In the genomic region with DNA sequence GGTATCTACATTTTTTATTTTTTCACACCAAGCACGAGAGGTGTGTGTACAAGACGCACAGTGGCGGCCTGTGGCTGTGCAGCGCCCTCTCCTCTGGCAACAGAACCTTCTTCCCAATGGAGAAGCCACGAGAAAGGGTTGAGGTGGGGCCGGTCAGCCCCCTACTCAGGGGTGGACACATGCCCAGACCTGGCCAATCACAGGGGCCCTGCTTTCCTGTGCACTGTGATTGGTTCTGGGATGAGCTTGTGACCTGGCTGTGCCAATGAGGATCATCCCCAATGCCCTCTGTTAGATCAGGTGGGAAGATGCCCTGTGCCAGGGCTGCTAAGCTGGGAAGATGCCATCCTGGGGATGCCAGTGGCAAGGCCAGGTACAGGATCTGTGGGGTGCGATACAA, we compare ENCODE assay signal across 14 cellular contexts. TPM values are rescaled to one million over a fixed set of nuclear protein-coding genes. Genes with fewer than 3 reads are reported as not detected.
DNase-seq lines count a peak whose midpoint lies in the region; ATAC-seq and TF ChIP-seq lines count a peak whose summit lies in the region.
"Had no signal": no experiment of that assay in that cellular context is flagged by ENCODE, and none has a peak within 500 bp of the region (broad histone marks: within the 10 kb centered on the region; RNA-seq: fewer than 3 reads in every experiment).

No MANE protein-coding gene starts in this region.

- no peak overlapping the region for H2AFZ ChIP-seq in osteoblast (ENCODE audit: low read length)

- H3K79me2 ChIP-seq in osteoblast (ENCODE audit: insufficient read depth, low read length) = no peaks in the 10 kb centered on the region

- H3K27ac ChIP-seq in osteoblast (ENCODE audit: low read depth, low read length) = no peak overlapping the region

- H3K27me3 ChIP-seq in H7 (ENCODE audit: control insufficient read depth, insufficient read depth, low read length) (no peaks in the 10 kb centered on the region), adipocyte (replicated peaks; ENCODE audit: control insufficient read depth, insufficient read depth, low read length) (no peaks in the 10 kb centered on the region), osteoblast (ENCODE audit: insufficient read depth, low read length) (no peaks in the 10 kb centered on the region)

- H3K4me1 ChIP-seq in adipocyte (ENCODE audit: control insufficient read depth, insufficient read depth, low read length) (peaks cover 53% of the 10 kb centered on the region), osteoblast (ENCODE audit: insufficient read depth, low read length) (peaks cover 27% of the 10 kb centered on the region)

- H3K36me3 ChIP-seq in H7 (replicated peaks; ENCODE audit: control insufficient read depth, insufficient read depth, low read length) = no peaks in the 10 kb centered on the region
- no peaks in the 10 kb centered on the region for H3K36me3 ChIP-seq in adipocyte (ENCODE audit: control insufficient read depth, insufficient read depth, low read length, severe bottlenecking)
- H3K36me3 ChIP-seq in osteoblast (ENCODE audit: insufficient read depth, low read length) = no peaks in the 10 kb centered on the region

- TF ChIP-seq CTCF in osteoblast (IDR thresholded peaks at IDR 0.05; ENCODE audit: extremely low read depth, low read depth, low read length) = no peak

- no peak for ATAC-seq in HG03457 (IDR thresholded peaks at IDR 0.05; ENCODE audit: unreplicated experiment)
- ATAC-seq: PC-3 had no signal

- peak overlapping the region; percentile 52 for H3K9ac ChIP-seq in adipocyte (ENCODE audit: low read length)

- no peak overlapping the region for H3K4me2 ChIP-seq in osteoblast (ENCODE audit: insufficient read depth, low read length)

- DNase-seq in H7 = peak; percentile 75
- DNase-seq in adipocyte (ENCODE audit: low read depth) = no peak
- peak; percentile 65 for DNase-seq in osteoblast (ENCODE audit: insufficient read length, low spot score, missing footprints)
- DNase-seq in KG1 (lab: John Stamatoyannopoulos, UW) = no peak
- DNase-seq: CD4-positive, alpha-beta memory T cell; Karpas-422; MM.1S; NCI-H1105; NCI-H187; NCI-H69; NK-92 treated with Interleukin-12 subunit alpha and Interleukin-12 subunit beta, amount 100 ng/mL, for 24 hours; PC-3 had no signal

- H3K9me3 ChIP-seq in adipocyte (ENCODE audit: control insufficient read depth, low read length) (no peaks in the 10 kb centered on the region), osteoblast (ENCODE audit: low read depth, low read length) (no peaks in the 10 kb centered on the region)

- H3K4me3 ChIP-seq in H7 (ENCODE audit: insufficient read depth, low read depth, low read length) (no peak overlapping the region), adipocyte (ENCODE audit: low read length) (peak overlapping the region; percentile 64), osteoblast (ENCODE audit: insufficient read depth, low read length) (no peak overlapping the region)

- no peaks in the 10 kb centered on the region for H4K20me1 ChIP-seq in osteoblast (ENCODE audit: insufficient read depth, low read length)

RNA-seq across cellular contexts. Expression of a gene that starts 15.6 kb away (rescaled TPM):
- total RNA-seq in H7 (2014; rRNA removed; shearing (Covaris generic)) = 11.1 and 13.3 TPM in 2 replicates
- 86.1 and 104 TPM in 2 replicates for total RNA-seq in osteoblast
- total RNA-seq: Daoy had no signal

RNA-seq across cellular contexts. Expression of a gene that starts 51.3 kb away (rescaled TPM):
- total RNA-seq in H7 (2014; rRNA removed; shearing (Covaris generic)) = 160 and 166 TPM in 2 replicates
- total RNA-seq in osteoblast = 64.8 and 73.5 TPM in 2 replicates

RNA-seq across cellular contexts. Expression of a gene that starts 51.9 kb away (rescaled TPM):
- 13.6 and 14.9 TPM in 2 replicates for total RNA-seq in H7 (2014; rRNA removed; shearing (Covaris generic))
- total RNA-seq in osteoblast = 64.8 and 79.6 TPM in 2 replicates

Comparison
In these comparisons a context has a peak if more than half of its experiments do, and no peak if none do; other contexts are left out.
1. DNase-seq: peak in H7 (single experiment) and osteoblast (single experiment); none in adipocyte (single experiment) and KG1 (single experiment).